ENCODE assay signal across 18 cellular contexts in genomic region chr12:68919581-68920239, GRCh38.
DNase-seq lines count a peak whose midpoint lies in the region; ATAC-seq lines count a peak whose summit lies in the region.
"Had no signal": no experiment of that assay in that cellular context is flagged by ENCODE, and none has a peak within 500 bp of the region (broad histone marks: within the 10 kb centered on the region; RNA-seq: fewer than 3 reads in every experiment).

No MANE protein-coding gene starts in this region.

- peaks cover 2% of the 10 kb centered on the region for H3K36me3 Mint-ChIP-seq in activated T-cell treated with anti-CD3 and anti-CD28 coated beads, Interleukin-2, amount 50 U/mL, for 24 hours (ENCODE audit: low read depth)
- H3K36me3 Mint-ChIP-seq: natural killer cell had no signal

- H3K9me3 Mint-ChIP-seq in activated T-cell treated with anti-CD3 and anti-CD28 coated beads, Interleukin-2, amount 50 U/mL, for 24 hours: no peaks in the 10 kb centered on the region
- H3K9me3 Mint-ChIP-seq: GM23338, HFFc6, natural killer cell had no signal

- no peak overlapping the region for H3K27ac Mint-ChIP-seq in activated T-cell treated with anti-CD3 and anti-CD28 coated beads, Interleukin-2, amount 50 U/mL, for 24 hours
- H3K27ac Mint-ChIP-seq: activated T-helper 2 cell treated with anti-CD3 and anti-CD28 coated beads, Interferon-gamma antibody, Interleukin-2, Interleukin-4, amounts not matched to agents 10 μg/mL and 5 μg/mL and 100 μg/mL, durations not matched to agents 14 hours and 24 hours and 36 hours; GM23338; HFFc6; natural killer cell had no signal

- peaks cover 16% of the 10 kb centered on the region for H3K4me1 Mint-ChIP-seq in activated T-cell treated with anti-CD3 and anti-CD28 coated beads, Interleukin-2, amount 50 U/mL, for 24 hours (ENCODE audit: low read depth)
- H3K4me1 Mint-ChIP-seq: GM23338, natural killer cell had no signal

- DNase-seq in activated CD4-positive, alpha-beta T cell treated with anti-CD3 and anti-CD28 coated beads, Interleukin-2, amount 50 U/mL, for 48 hours: peak; percentile 29 to 53
- DNase-seq in activated CD4-positive, alpha-beta T cell treated with anti-CD3 and anti-CD28 coated beads, Interleukin-2, amount 50 U/mL, for 4 hours: no peak
- peak; percentile 58 for DNase-seq in NCI-H2171 (lab: John Stamatoyannopoulos, UW)
- DNase-seq in activated T-cell treated with anti-CD3 and anti-CD28 coated beads, Interleukin-2, amount 50 U/mL, for 24 hours: peak; percentile 46
- peak; percentile 38 to 45 for DNase-seq in stimulated activated CD4-positive, alpha-beta T cell treated with anti-CD3 and anti-CD28 coated beads, Interleukin-2, amount 100 ng/mL, for 24 hours
- DNase-seq in HK-2 (ENCODE audit: unreplicated experiment): no peak
- DNase-seq: ACHN, BE2C, HFFc6, MV-4-11, natural killer cell, NCI-H510A treated with DMSO at 0.1 percent for 48 hours, PC-3 had no signal

- peak overlapping the region; percentile 38 for H3K4me3 Mint-ChIP-seq in activated T-cell treated with anti-CD3 and anti-CD28 coated beads, Interleukin-2, amount 50 U/mL, for 24 hours
- H3K4me3 Mint-ChIP-seq: GM23338, HFFc6, natural killer cell had no signal

- ATAC-seq in HG03175 (IDR thresholded peaks at IDR 0.05; ENCODE audit: unreplicated experiment): no peak
- ATAC-seq: gastroesophageal sphincter, GM23338, natural killer cell, SK-N-SH treated with all-trans-retinoic acid at 6 μM for 48 hours had no signal

- H3K27me3 Mint-ChIP-seq in activated T-cell treated with anti-CD3 and anti-CD28 coated beads, Interleukin-2, amount 50 U/mL, for 24 hours: no peaks in the 10 kb centered on the region

Comparison
In these comparisons a context has a peak if more than half of its experiments do, and no peak if none do; other contexts are left out.
1. DNase-seq: peak in activated CD4-positive, alpha-beta T cell treated with anti-CD3 and anti-CD28 coated beads, Interleukin-2, amount 50 U/mL, for 48 hours (2 of 2), NCI-H2171 (single experiment), activated T-cell treated with anti-CD3 and anti-CD28 coated beads, Interleukin-2, amount 50 U/mL, for 24 hours (single experiment) and stimulated activated CD4-positive, alpha-beta T cell treated with anti-CD3 and anti-CD28 coated beads, Interleukin-2, amount 100 ng/mL, for 24 hours (2 of 2); none in activated CD4-positive, alpha-beta T cell treated with anti-CD3 and anti-CD28 coated beads, Interleukin-2, amount 50 U/mL, for 4 hours (0 of 2) and HK-2 (single experiment).